In genomic region chr15:26179906-26180305, GRCh38 we compare ENCODE assay signal across 12 cellular contexts.
A peak's percentile ranks its signal among the peaks of the same experiment; 100 is the strongest.
DNase-seq lines count a peak whose midpoint lies in the region; ATAC-seq and TF ChIP-seq lines count a peak whose summit lies in the region.
"Had no signal": no experiment of that assay in that cellular context is flagged by ENCODE, and none has a peak within 500 bp of the region (broad histone marks: within the 10 kb centered on the region; RNA-seq: fewer than 3 reads in every experiment).

No MANE protein-coding gene starts in this region.

- H3K9me3 Mint-ChIP-seq in chondrocyte (ENCODE audit: low read depth) = no peaks in the 10 kb centered on the region
- H3K9me3 Mint-ChIP-seq: memory B cell had no signal

- H3K4me1 ChIP-seq in thyroid gland = no peaks in the 10 kb centered on the region
- H3K4me1 ChIP-seq: Caco-2 had no signal

- H3K27ac Mint-ChIP-seq in chondrocyte (ENCODE audit: unreplicated experiment) = no peak overlapping the region
- H3K27ac Mint-ChIP-seq: memory B cell, T-helper 17 cell had no signal

- TF ChIP-seq CTCF in chondrocyte (IDR thresholded peaks at IDR 0.05) (peak; percentile 21), thyroid gland (IDR thresholded peaks at IDR 0.05) (peak in 1 of 6 experiments; percentile 10)

- no peaks in the 10 kb centered on the region for H3K9me3 ChIP-seq in thyroid gland
- H3K9me3 ChIP-seq: Caco-2 had no signal

- no peak overlapping the region for H3K27ac ChIP-seq in thyroid gland

- TF ChIP-seq POLR2A in thyroid gland (IDR thresholded peaks at IDR 0.05) = no peak

- ATAC-seq in GM18868 (IDR thresholded peaks at IDR 0.05; ENCODE audit: unreplicated experiment) = no peak
- no peak for ATAC-seq in HG03520 (IDR thresholded peaks at IDR 0.05; ENCODE audit: unreplicated experiment)
- ATAC-seq: T-helper 17 cell had no signal

- H3K36me3 Mint-ChIP-seq in chondrocyte (ENCODE audit: low read depth) = no peaks in the 10 kb centered on the region
- H3K36me3 Mint-ChIP-seq: memory B cell had no signal

- H3K4me1 Mint-ChIP-seq in chondrocyte (ENCODE audit: low read depth) = no peaks in the 10 kb centered on the region
- H3K4me1 Mint-ChIP-seq: memory B cell, T-helper 17 cell had no signal

- WGBS in thyroid gland, 2 donors = 41 to 42% methylated on average over 5 to 6 of the region's 6 CpGs

- peaks cover 14% of the 10 kb centered on the region for H3K27me3 Mint-ChIP-seq in chondrocyte (ENCODE audit: low read depth)
- H3K27me3 Mint-ChIP-seq: memory B cell had no signal

- H3K4me3 ChIP-seq in thyroid gland (replicated peaks in 1 of 3) = no peak overlapping the region

- intact Hi-C loops in thyroid gland (cut with DNase I) = no loop called here

- H3K4me3 Mint-ChIP-seq in chondrocyte (ENCODE audit: unreplicated experiment) = no peak overlapping the region
- H3K4me3 Mint-ChIP-seq: memory B cell, T-helper 17 cell had no signal

- DNase-seq in ELF-1 (ENCODE audit: low read depth, low spot score) (peak; percentile 79), NCI-H2171 (lab: John Stamatoyannopoulos, UW) (peak; percentile 23), chondrocyte (ENCODE audit: low spot score) (no peak), left kidney (ENCODE audit: low read depth, low spot score) (peak; percentile 57), NCI-H2107 (lab: John Stamatoyannopoulos, UW) (no peak), thyroid gland (no peak)
- DNase-seq: NK-92 treated with Interleukin-12 subunit alpha and Interleukin-12 subunit beta, amount 100 ng/mL, for 24 hours; T-helper 17 cell had no signal

- H3K27me3 ChIP-seq in thyroid gland = no peaks in the 10 kb centered on the region

- H3K36me3 ChIP-seq in thyroid gland = no peaks in the 10 kb centered on the region

Comparison
In these comparisons a context has a peak if more than half of its experiments do, and no peak if none do; other contexts are left out.
1. DNase-seq: peak in ELF-1 (single experiment), NCI-H2171 (single experiment) and left kidney (single experiment); none in chondrocyte (single experiment), NCI-H2107 (single experiment) and thyroid gland (0 of 2).